8 cellular contexts compared by ENCODE assay signal in genomic region chr17:31007695-31008373, GRCh38. TPM values are rescaled to one million over a fixed set of nuclear protein-coding genes. Genes with fewer than 3 reads are reported as not detected.
A peak's percentile ranks its signal among the peaks of the same experiment; 100 is the strongest.
DNase-seq lines count a peak whose midpoint lies in the region; ATAC-seq and TF ChIP-seq lines count a peak whose summit lies in the region.

No MANE protein-coding gene starts in this region.

- H3K36me3 ChIP-seq in cardiac muscle cell = no peaks in the 10 kb centered on the region
- H3K36me3 ChIP-seq in uterus = no peaks in the 10 kb centered on the region
- no peaks in the 10 kb centered on the region for H3K36me3 ChIP-seq in SK-N-SH (replicated peaks in 1 of 2; ENCODE audit: control insufficient read depth in 1 of 2, insufficient read depth in 2 of 2, low read length in 1 of 2)

- POLR2A ChIA-PET in SK-N-SH (lab: Yijun Ruan, JAX) = interaction anchor here (0.7 kb wide), 1 partner anchor 212 kb away, joined by 4 read pairs; no protein-coding TSS in a partner anchor

- DNase-seq in cardiac muscle cell (ENCODE audit: low read depth in 1 of 2, low spot score in 1 of 2) = no peak
- DNase-seq in left cardiac atrium = no peak
- DNase-seq in caudate nucleus (lab: John Stamatoyannopoulos, UW) = peak in 1 of 61 donors; percentile 56
- no peak for DNase-seq in uterus
- no peak for DNase-seq in NCI-H146 treated with DMSO at 0.1 percent for 48 hours (lab: John Stamatoyannopoulos, UW; ENCODE audit: unreplicated experiment)
- DNase-seq in SK-N-SH = no peak
- no peak for DNase-seq in NCI-H526 (lab: John Stamatoyannopoulos, UW)

- no peak for ATAC-seq in left cardiac atrium

- no peaks in the 10 kb centered on the region for H3K9me2 ChIP-seq in SK-N-SH

- H3K4me1 ChIP-seq in cardiac muscle cell (ENCODE audit: low read depth) (no peaks in the 10 kb centered on the region), mononuclear cell (ENCODE audit: insufficient read depth, low read length) (peaks cover 19% of the 10 kb centered on the region), uterus (no peaks in the 10 kb centered on the region), SK-N-SH (ENCODE audit: control insufficient read depth in 1 of 2, insufficient read depth in 2 of 2, low read depth in 1 of 2, low read length in 1 of 2) (peaks cover 0 to 11% of the 10 kb centered on the region in 2 experiments; a peak in 1 of 4 replicates)

- H3K27ac ChIP-seq in cardiac muscle cell (no peak overlapping the region), caudate nucleus (ENCODE audit: low read depth, low read length) (peak overlapping the region; percentile 73), uterus (peak overlapping the region; percentile 89), SK-N-SH (ENCODE audit: low read depth in 2 of 2, low read length in 1 of 2) (no peak overlapping the region)

- TF ChIP-seq CTCF in cardiac muscle cell (IDR thresholded peaks at IDR 0.05; ENCODE audit: low read depth, low read length) (no peak), uterus (IDR thresholded peaks at IDR 0.05) (no peak), SK-N-SH (IDR thresholded peaks at IDR 0.05) (no peak)

- H3K4me2 ChIP-seq in SK-N-SH = no peak overlapping the region

- H2AFZ ChIP-seq in SK-N-SH (ENCODE audit: low read depth) = no peak overlapping the region

- H3K9me3 ChIP-seq in cardiac muscle cell (ENCODE audit: low read depth) (no peaks in the 10 kb centered on the region), mononuclear cell (ENCODE audit: low read depth, low read length) (no peaks in the 10 kb centered on the region), uterus (no peaks in the 10 kb centered on the region), SK-N-SH (no peaks in the 10 kb centered on the region)

- intact Hi-C loops in left cardiac atrium (cut with DNase I) (no loop called here), uterus (cut with DNase I; ENCODE audit: low total_unique reads) (no loop called here)

- no peaks in the 10 kb centered on the region for H3K79me2 ChIP-seq in SK-N-SH (ENCODE audit: insufficient read depth)

- no peak for TF ChIP-seq RAD21 in SK-N-SH (IDR thresholded peaks at IDR 0.05; ENCODE audit: low read length)

- TF ChIP-seq EP300 in SK-N-SH (IDR thresholded peaks at IDR 0.05; ENCODE audit: borderline replicate concordance in 1 of 2, low read depth in 1 of 2, low read length in 1 of 2) = no peak

- no peak for TF ChIP-seq POLR2A in uterus (IDR thresholded peaks at IDR 0.05)

- H3K27me3 ChIP-seq in cardiac muscle cell = peaks cover 43% of the 10 kb centered on the region
- no peaks in the 10 kb centered on the region for H3K27me3 ChIP-seq in mononuclear cell (ENCODE audit: insufficient read depth, low read length)
- no peaks in the 10 kb centered on the region for H3K27me3 ChIP-seq in uterus
- no peaks in the 10 kb centered on the region for H3K27me3 ChIP-seq in SK-N-SH (ENCODE audit: insufficient read depth)

- H3K4me3 ChIP-seq in cardiac muscle cell (peak overlapping the region; percentile 32), mononuclear cell (ENCODE audit: low read length) (peak overlapping the region; percentile 62), uterus (peak overlapping the region; percentile 55 to 60), SK-N-SH (ENCODE audit: low read depth in 2 of 2, low read length in 1 of 2) (no peak overlapping the region)

- CTCF ChIA-PET in SK-N-SH (lab: Yijun Ruan, JAX) = interaction anchor here (2.6 kb wide), 1 partner anchor 209 kb away, joined by 7 read pairs; no protein-coding TSS in a partner anchor

- no peak overlapping the region for H3K9ac ChIP-seq in SK-N-SH

- H4K20me1 ChIP-seq in SK-N-SH (ENCODE audit: insufficient read depth) = no peaks in the 10 kb centered on the region

- 85% methylated on average over 9 of the region's 9 CpGs for WGBS in SK-N-SH (ENCODE audit: low lambda C conversion rate)

- H3F3A ChIP-seq in SK-N-SH (replicated peaks; ENCODE audit: insufficient read depth) = peaks cover 18% of the 10 kb centered on the region

TF ChIP-seq in SK-N-SH, 30 proteins besides CTCF, POLR2A, EP300 and RAD21:
- TF ChIP-seq TAF1 (IDR thresholded peaks at IDR 0.05; ENCODE audit: borderline replicate concordance, low read depth, low read length) = no peak
- TF ChIP-seq, protein P1, sequence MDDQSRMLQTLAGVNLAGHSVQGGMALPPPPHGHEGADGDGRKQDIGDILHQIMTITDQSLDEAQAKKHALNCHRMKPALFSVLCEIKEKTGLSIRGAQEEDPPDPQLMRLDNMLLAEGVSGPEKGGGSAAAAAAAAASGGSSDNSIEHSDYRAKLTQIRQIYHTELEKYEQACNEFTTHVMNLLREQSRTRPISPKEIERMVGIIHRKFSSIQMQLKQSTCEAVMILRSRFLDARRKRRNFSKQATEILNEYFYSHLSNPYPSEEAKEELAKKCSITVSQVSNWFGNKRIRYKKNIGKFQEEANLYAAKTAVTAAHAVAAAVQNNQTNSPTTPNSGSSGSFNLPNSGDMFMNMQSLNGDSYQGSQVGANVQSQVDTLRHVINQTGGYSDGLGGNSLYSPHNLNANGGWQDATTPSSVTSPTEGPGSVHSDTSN (IDR thresholded peaks at IDR 0.05) = no peak
- TF ChIP-seq RCOR1 (IDR thresholded peaks at IDR 0.05; ENCODE audit: low read length) = no peak
- no peak for TF ChIP-seq REST (IDR thresholded peaks at IDR 0.05; ENCODE audit: low read depth, low read length)
- TF ChIP-seq SMC3 (IDR thresholded peaks at IDR 0.05; ENCODE audit: low read depth, low read length) = no peak
- no peak for TF ChIP-seq RXRA (IDR thresholded peaks at IDR 0.05; ENCODE audit: borderline replicate concordance, low read depth)
- no peak for TF ChIP-seq ELF1 (IDR thresholded peaks at IDR 0.05)
- TF ChIP-seq TEAD4 (IDR thresholded peaks at IDR 0.05; ENCODE audit: borderline replicate concordance, insufficient read depth) = no peak
- TF ChIP-seq NRF1 (IDR thresholded peaks at IDR 0.05; ENCODE audit: low read depth, low read length) = no peak
- TF ChIP-seq MXI1 (IDR thresholded peaks at IDR 0.05; ENCODE audit: low read depth, low read length) = no peak
- TF ChIP-seq FOSL2 (IDR thresholded peaks at IDR 0.05; ENCODE audit: borderline replicate concordance, low read depth) = no peak
- no peak for TF ChIP-seq MAX (IDR thresholded peaks at IDR 0.05; ENCODE audit: low read depth)
- no peak for TF ChIP-seq EZH2phosphoT487 (IDR thresholded peaks at IDR 0.05; ENCODE audit: borderline replicate concordance, low read depth)
- TF ChIP-seq MEF2A (IDR thresholded peaks at IDR 0.05; ENCODE audit: borderline replicate concordance, low read depth) = no peak
- no peak for TF ChIP-seq TCF12 (IDR thresholded peaks at IDR 0.05)
- TF ChIP-seq FOXM1 (IDR thresholded peaks at IDR 0.05; ENCODE audit: low read depth) = no peak

RNA-seq across cellular contexts. Expression of gene RNF135, which starts 37.0 kb away (rescaled TPM):
- total RNA-seq in cardiac muscle cell (2.6 and 4.1 TPM in 2 replicates), left cardiac atrium (10 to 100 TPM in 1 of 2 donors, 1 to 10 TPM in 1; 8.8 to 12.0 TPM), mononuclear cell (14.1 TPM), uterus (10 to 100 TPM; 13.4 to 20.7 (median 16.8) TPM)
- polyA plus RNA-seq in cardiac muscle cell (1.3 and 1.4 TPM in 2 replicates), SK-N-SH (2012; rRNA removed) (not detected in 2 replicates)
- 0.03 TPM in 1 of 2 replicates, not detected in the other for polyA plus RNA-seq in SK-N-SH (2012; cell fraction: cytosol; rRNA removed)
- 0.05 TPM in 1 of 2 replicates, not detected in the other for polyA plus RNA-seq in SK-N-SH (2012; cell fraction: nucleus; rRNA removed)

Comparison
In these comparisons a context has a peak if more than half of its experiments do, and no peak if none do; other contexts are left out.
1. H3K27ac ChIP-seq: peak in caudate nucleus (single experiment) and uterus (2 of 2); none in cardiac muscle cell (single experiment) and SK-N-SH (0 of 2).
2. H3K4me3 ChIP-seq: peak in cardiac muscle cell (single experiment), mononuclear cell (single experiment) and uterus (2 of 2); none in SK-N-SH (0 of 2).